ENCODE assay signal across 10 cellular contexts in genomic region chr4:180060159-180060889, GRCh38.
DNase-seq lines count a peak whose midpoint lies in the region; ATAC-seq, FAIRE-seq and TF ChIP-seq lines count a peak whose summit lies in the region.
"Had no signal": no experiment of that assay in that cellular context is flagged by ENCODE, and none has a peak within 500 bp of the region (broad histone marks: within the 10 kb centered on the region; RNA-seq: fewer than 3 reads in every experiment).

No MANE protein-coding gene starts in this region.

- no peak for FAIRE-seq in frontal cortex (lab: Jason Lieb, UNC)

- H3K4me3 Mint-ChIP-seq in type B pancreatic cell, result peak overlapping the region; percentile 94
- no peak overlapping the region for H3K4me3 Mint-ChIP-seq in activated T-cell treated with anti-CD3 and anti-CD28 coated beads, Interleukin-2, amount 50 U/mL, for 4 hours

- H3K36me3 ChIP-seq in cardiac muscle cell, result no peaks in the 10 kb centered on the region

- peaks cover 64% of the 10 kb centered on the region for H3K27me3 ChIP-seq in cardiac muscle cell

- H3K9me3 Mint-ChIP-seq in type B pancreatic cell, result no peaks in the 10 kb centered on the region
- H3K9me3 Mint-ChIP-seq in activated T-cell treated with anti-CD3 and anti-CD28 coated beads, Interleukin-2, amount 50 U/mL, for 4 hours, result peaks cover 3% of the 10 kb centered on the region
- H3K9me3 Mint-ChIP-seq: activated CD8-positive, alpha-beta T cell treated with anti-CD3 and anti-CD28 coated beads for 36 hours had no signal

- no peaks in the 10 kb centered on the region for H3K9me3 ChIP-seq in cardiac muscle cell (ENCODE audit: low read depth)

- H3K27ac Mint-ChIP-seq in type B pancreatic cell, result peak overlapping the region; percentile 84
- H3K27ac Mint-ChIP-seq: activated CD8-positive, alpha-beta T cell treated with anti-CD3 and anti-CD28 coated beads for 36 hours had no signal

- ATAC-seq in left ventricle myocardium superior (no peak), HG02759 (IDR thresholded peaks at IDR 0.05; ENCODE audit: unreplicated experiment) (no peak), GM19452 (IDR thresholded peaks at IDR 0.05; ENCODE audit: unreplicated experiment) (no peak)
- no peak for ATAC-seq in activated T-cell treated with anti-CD3 and anti-CD28 coated beads, Interleukin-2, amount 50 U/mL, for 4 hours
- ATAC-seq: activated CD8-positive, alpha-beta T cell treated with anti-CD3 and anti-CD28 coated beads for 36 hours had no signal

- no peak overlapping the region for H3K27ac ChIP-seq in cardiac muscle cell

- H3K4me3 ChIP-seq in cardiac muscle cell, result peak overlapping the region; percentile 86

- TF ChIP-seq CTCF in cardiac muscle cell (IDR thresholded peaks at IDR 0.05; ENCODE audit: low read depth, low read length), result no peak
- TF ChIP-seq CTCF in type B pancreatic cell (conservative IDR thresholded peaks at IDR 0.05), result peak; percentile 49

- peaks cover 6% of the 10 kb centered on the region for H3K4me1 Mint-ChIP-seq in type B pancreatic cell (ENCODE audit: unreplicated experiment)
- H3K4me1 Mint-ChIP-seq in activated T-cell treated with anti-CD3 and anti-CD28 coated beads, Interleukin-2, amount 50 U/mL, for 4 hours (ENCODE audit: low read depth), result peaks cover 4% of the 10 kb centered on the region

- intact Hi-C loops in left ventricle myocardium superior (cut with micrococcal nuclease), result no loop called here

- H3K4me1 ChIP-seq in cardiac muscle cell (ENCODE audit: low read depth), result no peaks in the 10 kb centered on the region

- peaks cover 45% of the 10 kb centered on the region for H3K27me3 Mint-ChIP-seq in type B pancreatic cell
- peaks cover 36% of the 10 kb centered on the region for H3K27me3 Mint-ChIP-seq in activated T-cell treated with anti-CD3 and anti-CD28 coated beads, Interleukin-2, amount 50 U/mL, for 4 hours (ENCODE audit: low read depth)

- H3K36me3 Mint-ChIP-seq in type B pancreatic cell, result no peaks in the 10 kb centered on the region
- H3K36me3 Mint-ChIP-seq in activated T-cell treated with anti-CD3 and anti-CD28 coated beads, Interleukin-2, amount 50 U/mL, for 4 hours (ENCODE audit: insufficient read depth), result no peaks in the 10 kb centered on the region

- DNase-seq in cardiac muscle cell (ENCODE audit: low read depth in 1 of 2, low spot score in 1 of 2) (peak; percentile 1 to 21), left ventricle myocardium superior (no peak), NOMO-1 treated with dmso at 0.1 percent for 144 hours (lab: John Stamatoyannopoulos, UW; ENCODE audit: unreplicated experiment) (peak; percentile 37), frontal cortex (ENCODE audit: low spot score in 2 of 2) (peak; percentile 8 to 28), type B pancreatic cell (ENCODE audit: extremely low spot score, unreplicated experiment) (no peak)
- DNase-seq in activated T-cell treated with anti-CD3 and anti-CD28 coated beads, Interleukin-2, amount 50 U/mL, for 4 hours, result no peak
- DNase-seq: activated CD8-positive, alpha-beta T cell treated with anti-CD3 and anti-CD28 coated beads for 36 hours; effector CD4-positive, alpha-beta T cell had no signal

Comparison
In these comparisons a context has a peak if more than half of its experiments do, and no peak if none do; other contexts are left out.
1. DNase-seq: peak in cardiac muscle cell (2 of 2), NOMO-1 treated with dmso at 0.1 percent for 144 hours (single experiment) and frontal cortex (2 of 2); none in left ventricle myocardium superior (single experiment), type B pancreatic cell (single experiment) and activated T-cell treated with anti-CD3 and anti-CD28 coated beads, Interleukin-2, amount 50 U/mL, for 4 hours (single experiment).